ENCODE assay signal across 15 cellular contexts in the genomic region with DNA sequence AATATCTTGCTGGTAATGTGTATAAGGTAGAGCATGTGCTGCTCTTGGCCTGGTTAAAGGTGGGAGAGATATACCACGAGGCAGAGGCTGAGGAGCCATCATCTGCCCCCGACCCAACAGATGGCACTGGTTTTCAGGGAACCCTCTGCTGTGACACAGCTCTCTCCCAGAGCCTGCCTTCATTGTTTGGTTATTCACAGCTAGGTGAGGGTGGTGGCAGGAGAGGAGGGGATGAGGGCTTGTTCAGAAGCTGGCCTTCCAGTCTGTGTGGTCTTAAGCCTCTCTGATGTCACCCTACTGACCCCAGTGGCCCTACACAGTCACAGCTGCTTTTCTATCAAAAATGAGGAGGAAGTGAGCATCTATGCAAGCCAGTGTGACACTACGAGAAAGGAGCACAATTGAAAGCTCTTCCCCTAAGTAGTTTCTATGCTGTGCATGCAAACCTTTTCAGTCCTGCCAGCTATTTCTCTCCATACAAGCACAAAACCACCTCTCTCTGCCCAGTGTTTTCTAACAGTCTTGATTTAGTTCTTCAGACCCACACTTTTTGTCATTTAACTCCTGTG.
DNase-seq lines count a peak whose midpoint lies in the region; ATAC-seq lines count a peak whose summit lies in the region.
"Had no signal": no experiment of that assay in that cellular context is flagged by ENCODE, and none has a peak within 500 bp of the region (broad histone marks: within the 10 kb centered on the region; RNA-seq: fewer than 3 reads in every experiment).

No MANE protein-coding gene starts in this region.

- no peak overlapping the region for H3K27ac Mint-ChIP-seq in activated naive CD4-positive, alpha-beta T cell treated with anti-CD3 and anti-CD28 coated beads, Interleukin-2, amount 50 U/mL, for 72 hours
- H3K27ac Mint-ChIP-seq: CD4-positive, alpha-beta T cell had no signal

- H3K36me3 Mint-ChIP-seq in activated naive CD4-positive, alpha-beta T cell treated with anti-CD3 and anti-CD28 coated beads, Interleukin-2, amount 50 U/mL, for 72 hours, result no peaks in the 10 kb centered on the region

- H3K9me3 Mint-ChIP-seq in activated naive CD4-positive, alpha-beta T cell treated with anti-CD3 and anti-CD28 coated beads, Interleukin-2, amount 50 U/mL, for 72 hours, result peaks cover 7 to 13% of the 10 kb centered on the region in 2 donors

- DNase-seq in ecto neural progenitor cell (ENCODE audit: low spot score), result peak; percentile 56
- no peak for DNase-seq in activated naive CD4-positive, alpha-beta T cell treated with anti-CD3 and anti-CD28 coated beads, Interleukin-2, amount 50 U/mL, for 72 hours (ENCODE audit: low spot score in 2 of 2)
- DNase-seq in HuH-7 (ENCODE audit: low spot score), result no peak
- no peak for DNase-seq in kidney tubule cell (ENCODE audit: low spot score)
- DNase-seq: CD4-positive, alpha-beta T cell; dorsolateral prefrontal cortex; left ventricle myocardium inferior; NCI-H1694; NCI-H226; uterus had no signal

- ATAC-seq in GM18858 (IDR thresholded peaks at IDR 0.05; ENCODE audit: unreplicated experiment) (peak; percentile 72), GM21367 (IDR thresholded peaks at IDR 0.05; ENCODE audit: unreplicated experiment) (peak; percentile 69), HG03095 (IDR thresholded peaks at IDR 0.05; ENCODE audit: unreplicated experiment) (peak; percentile 57), HG03175 (IDR thresholded peaks at IDR 0.05; ENCODE audit: unreplicated experiment) (no peak)
- ATAC-seq in activated naive CD4-positive, alpha-beta T cell treated with anti-CD3 and anti-CD28 coated beads, Interleukin-2, amount 50 U/mL, for 72 hours, result no peak
- ATAC-seq: esophagus mucosa had no signal

Comparison
In these comparisons a context has a peak if more than half of its experiments do, and no peak if none do; other contexts are left out.
1. ATAC-seq: peak in GM18858 (single experiment), GM21367 (single experiment) and HG03095 (single experiment); none in activated naive CD4-positive, alpha-beta T cell treated with anti-CD3 and anti-CD28 coated beads, Interleukin-2, amount 50 U/mL, for 72 hours (0 of 2) and HG03175 (single experiment).